In genomic region chr19:6425732-6426686, GRCh38 we compare ENCODE assay signal across 9 cellular contexts. TPM values are rescaled to one million over a fixed set of nuclear protein-coding genes. Genes with fewer than 3 reads are reported as not detected.
DNase-seq lines count a peak whose midpoint lies in the region; ATAC-seq and TF ChIP-seq lines count a peak whose summit lies in the region.
"Had no signal": no experiment of that assay in that cellular context is flagged by ENCODE, and none has a peak within 500 bp of the region (broad histone marks: within the 10 kb centered on the region; RNA-seq: fewer than 3 reads in every experiment).

No MANE protein-coding gene starts in this region.

- peak overlapping the region; percentile 65 for H2AFZ ChIP-seq in SU-DHL-6 (ENCODE audit: low read depth, low read length, severe bottlenecking)

- no peaks in the 10 kb centered on the region for H3K36me3 ChIP-seq in SU-DHL-6 (ENCODE audit: low read length)

- peak overlapping the region; percentile 49 for H3K27ac ChIP-seq in SU-DHL-6 (ENCODE audit: low read depth, low read length)

- H3K4me2 ChIP-seq in SU-DHL-6 (ENCODE audit: low read depth, low read length, poor library complexity, severe bottlenecking): peak overlapping the region; percentile 54

- no peaks in the 10 kb centered on the region for H3K27me3 ChIP-seq in SU-DHL-6 (ENCODE audit: low read length)

- peaks cover 18% of the 10 kb centered on the region; the same call in 1 of the 2 replicates for H4K20me1 ChIP-seq in SU-DHL-6 (ENCODE audit: low read depth, low read length)

- no peaks in the 10 kb centered on the region for H3K9me2 ChIP-seq in SU-DHL-6 (replicated peaks; ENCODE audit: insufficient read depth, low read length)

- peaks cover 31% of the 10 kb centered on the region for H3K79me2 ChIP-seq in SU-DHL-6 (ENCODE audit: insufficient read depth, low read length)

- H3K4me3 ChIP-seq in SU-DHL-6 (ENCODE audit: insufficient read depth, low read length, poor library complexity, severe bottlenecking) (peak overlapping the region; percentile 40), foreskin fibroblast (ENCODE audit: low read depth in 1 of 2, low read length in 2 of 2) (peak overlapping the region; percentile 7 to 22)

- 0 out of 2 replicates have a peak overlapping the region, but pooled peaks have one; percentile 11 for H3K9ac ChIP-seq in SU-DHL-6 (ENCODE audit: low read length)

- TF ChIP-seq CTCF in SU-DHL-6 (IDR thresholded peaks at IDR 0.05; ENCODE audit: insufficient read depth, low read length, poor library complexity, severe bottlenecking) (no peak), foreskin fibroblast (IDR thresholded peaks at IDR 0.05; ENCODE audit: low read depth, low read length) (no peak)

- DNase-seq in activated CD4-positive, alpha-beta T cell treated with anti-CD3 and anti-CD28 coated beads for 1 hour: peak; percentile 16
- DNase-seq in activated CD4-positive, alpha-beta T cell treated with anti-CD3 and anti-CD28 coated beads for 48 hours: no peak
- no peak for DNase-seq in foreskin fibroblast
- DNase-seq in stimulated activated CD8-positive, alpha-beta memory T cell treated with anti-CD3 and anti-CD28 coated beads, Interleukin-4, amount 100 ng/mL, for 48 hours: peak; percentile 33
- DNase-seq in H4 (ENCODE audit: low spot score): no peak

- no peaks in the 10 kb centered on the region for H3K9me3 ChIP-seq in SU-DHL-6 (ENCODE audit: insufficient read depth, low read length)

- ATAC-seq in GM18873 (IDR thresholded peaks at IDR 0.05; ENCODE audit: low FRiP score, unreplicated experiment) (no peak), HG03025 (IDR thresholded peaks at IDR 0.05; ENCODE audit: low FRiP score, unreplicated experiment) (no peak)

- no peaks in the 10 kb centered on the region; the same call in 1 of the 2 replicates for H3F3A ChIP-seq in SU-DHL-6 (ENCODE audit: insufficient read depth)

RNA-seq across cellular contexts. Expression of gene KHSRP, which starts 1.4 kb away (rescaled TPM):
- 48.5 and 54.7 TPM in 2 replicates for total RNA-seq in H4 (2014; rRNA removed; shearing (Covaris generic))

RNA-seq across cellular contexts. Expression of gene SLC25A41, which starts 7.6 kb away (rescaled TPM):
- total RNA-seq in H4 (2014; rRNA removed; shearing (Covaris generic)): not detected in 2 replicates
- total RNA-seq: Daoy had no signal

RNA-seq across cellular contexts. Expression of gene GTF2F1, which starts 33.0 kb away (rescaled TPM):
- 41.1 and 48.4 TPM in 2 replicates for total RNA-seq in H4 (2014; rRNA removed; shearing (Covaris generic))

RNA-seq across cellular contexts. Expression of gene SLC25A23, which starts 33.6 kb away (rescaled TPM):
- 16.1 and 16.6 TPM in 2 replicates for total RNA-seq in H4 (2014; rRNA removed; shearing (Covaris generic))

RNA-seq across cellular contexts. Expression of gene CRB3, which starts 38.1 kb away (rescaled TPM):
- not detected in 2 replicates for total RNA-seq in H4 (2014; rRNA removed; shearing (Covaris generic))
- total RNA-seq: Daoy had no signal

Comparison
In these comparisons a context has a peak if more than half of its experiments do, and no peak if none do; other contexts are left out.
1. DNase-seq: peak in activated CD4-positive, alpha-beta T cell treated with anti-CD3 and anti-CD28 coated beads for 1 hour (single experiment) and stimulated activated CD8-positive, alpha-beta memory T cell treated with anti-CD3 and anti-CD28 coated beads, Interleukin-4, amount 100 ng/mL, for 48 hours (single experiment); none in activated CD4-positive, alpha-beta T cell treated with anti-CD3 and anti-CD28 coated beads for 48 hours (single experiment), foreskin fibroblast (0 of 2) and H4 (single experiment).